Comparison of ENCODE assay signal across 15 cellular contexts in genomic region chr2:156004460-156004859, GRCh38.
"Had no signal": no experiment of that assay in that cellular context is flagged by ENCODE, and none has a peak within 500 bp of the region (broad histone marks: within the 10 kb centered on the region; RNA-seq: fewer than 3 reads in every experiment).

No MANE protein-coding gene starts in this region.

- H3K27me3 ChIP-seq: gastrocnemius medialis, right atrium auricular region, stomach, transverse colon had no signal

- H3K9me3 ChIP-seq: gastrocnemius medialis, right atrium auricular region, stomach, thoracic aorta, transverse colon had no signal

- ATAC-seq: gastrocnemius medialis; naive thymus-derived CD4-positive, alpha-beta T cell had no signal

- H3K27ac ChIP-seq: coronary artery, gastrocnemius medialis, right atrium auricular region, stomach, thoracic aorta, transverse colon had no signal

- H3K36me3 ChIP-seq: gastrocnemius medialis, right atrium auricular region, stomach, thoracic aorta, transverse colon had no signal

- H3K4me3 Mint-ChIP-seq: naive thymus-derived CD4-positive, alpha-beta T cell; nephron progenitor cell had no signal

- H3K4me3 ChIP-seq: coronary artery, gastrocnemius medialis, right atrium auricular region, stomach, thoracic aorta, transverse colon had no signal

- DNase-seq: effector CD8-positive, alpha-beta T cell; gastrocnemius medialis; kidney glomerular epithelial cell; naive thymus-derived CD4-positive, alpha-beta T cell; nephron progenitor cell; posterior cingulate gyrus; small intestine; stimulated activated CD4-positive, alpha-beta T cell treated with anti-CD3 and anti-CD28 coated beads, Interleukin-12 subunit alpha, Interleukin-12 subunit beta, amount 100 ng/mL, for 4 hours; stimulated activated naive CD4-positive, alpha-beta T cell; stomach; substantia nigra; transverse colon had no signal

- H3K4me1 Mint-ChIP-seq: naive thymus-derived CD4-positive, alpha-beta T cell; nephron progenitor cell had no signal

- H3K27ac Mint-ChIP-seq: naive thymus-derived CD4-positive, alpha-beta T cell; nephron progenitor cell had no signal

- H3K4me1 ChIP-seq: gastrocnemius medialis, right atrium auricular region, stomach, transverse colon had no signal

- H3K27me3 Mint-ChIP-seq: naive thymus-derived CD4-positive, alpha-beta T cell had no signal

- H3K36me3 Mint-ChIP-seq: naive thymus-derived CD4-positive, alpha-beta T cell had no signal
